9 cellular contexts compared by ENCODE assay signal in genomic region chr19:5976768-5977167, GRCh38. TPM values are rescaled to one million over a fixed set of nuclear protein-coding genes. Genes with fewer than 3 reads are reported as not detected.
A peak's percentile ranks its signal among the peaks of the same experiment; 100 is the strongest.
DNase-seq lines count a peak whose midpoint lies in the region; ATAC-seq and TF ChIP-seq lines count a peak whose summit lies in the region.
"Had no signal": no experiment of that assay in that cellular context is flagged by ENCODE, and none has a peak within 500 bp of the region (broad histone marks: within the 10 kb centered on the region; RNA-seq: fewer than 3 reads in every experiment).

No MANE protein-coding gene starts in this region.

- peaks cover 2% of the 10 kb centered on the region for H3K9me3 Mint-ChIP-seq in nephron progenitor cell

- ATAC-seq in GM21367 (IDR thresholded peaks at IDR 0.05; ENCODE audit: unreplicated experiment): no peak

- H3K27me3 ChIP-seq in BJ (ENCODE audit: control insufficient read depth, insufficient read depth, low read length): no peaks in the 10 kb centered on the region
- H3K27me3 ChIP-seq in MG63: no peaks in the 10 kb centered on the region
- no peaks in the 10 kb centered on the region for H3K27me3 ChIP-seq in ectodermal cell (ENCODE audit: control insufficient read depth, insufficient read depth, low read length, poor library complexity, severe bottlenecking)

- CTCF ChIA-PET in BJ (lab: Yijun Ruan, JAX): interaction anchor here (5.1 kb wide), 1 partner anchor 9 kb away, joined by 49 read pairs; no protein-coding TSS in a partner anchor

- peaks cover 49% of the 10 kb centered on the region for H3K4me1 Mint-ChIP-seq in nephron progenitor cell

- TF ChIP-seq CTCF in BJ (IDR thresholded peaks at IDR 0.05; ENCODE audit: insufficient read depth, low read depth, low read length) (no peak), nephron progenitor cell (IDR thresholded peaks at IDR 0.05) (no peak)

- H3K27ac Mint-ChIP-seq in nephron progenitor cell: peak overlapping the region; percentile 95

- DNase-seq in BJ (ENCODE audit: low read depth) (no peak), MG63 (no peak), nephron progenitor cell (no peak), ureter (ENCODE audit: low spot score) (no peak), H4 (ENCODE audit: low spot score) (no peak), cerebellar nuclear complex (lab: John Stamatoyannopoulos, UW) (no peak)
- DNase-seq: NCI-H1092 treated with DMSO at 0.1 percent for 48 hours had no signal

- 68 to 73% methylated on average over 8 of the region's 8 CpGs for WGBS in ectodermal cell, 2 experiments

- H3K4me1 ChIP-seq in ectodermal cell (ENCODE audit: control insufficient read depth, insufficient read depth, low read length): no peaks in the 10 kb centered on the region

- H3K27me3 Mint-ChIP-seq in nephron progenitor cell (ENCODE audit: low read depth, poor library complexity): peaks cover 2% of the 10 kb centered on the region

- peak overlapping the region; percentile 99 for H3K4me3 Mint-ChIP-seq in nephron progenitor cell

- H3K36me3 Mint-ChIP-seq in nephron progenitor cell (ENCODE audit: low read depth): peaks cover 18% of the 10 kb centered on the region

- H3K27ac ChIP-seq in ectodermal cell (ENCODE audit: insufficient read depth, low read depth, low read length, poor library complexity, severe bottlenecking): no peak overlapping the region

- no peaks in the 10 kb centered on the region for H3K9me3 ChIP-seq in MG63
- no peaks in the 10 kb centered on the region for H3K9me3 ChIP-seq in ectodermal cell (ENCODE audit: control insufficient read depth, low read length)

- H3K36me3 ChIP-seq in BJ (ENCODE audit: control insufficient read depth, insufficient read depth, low read length) (peaks cover 3% of the 10 kb centered on the region), MG63 (no peaks in the 10 kb centered on the region; the same call in none of the 2 replicates), ectodermal cell (ENCODE audit: control insufficient read depth, insufficient read depth, low read length) (no peaks in the 10 kb centered on the region)

- POLR2A ChIA-PET in BJ (lab: Charles Lee): no interaction called here

- H3K4me3 ChIP-seq in BJ (ENCODE audit: low read depth, low read length) (peak overlapping the region; percentile 98), MG63 (peak overlapping the region; percentile 75), ectodermal cell (ENCODE audit: insufficient read depth, low read depth, low read length) (peak overlapping the region; percentile 86)

RNA-seq across cellular contexts. Expression of gene RANBP3, which starts 1.2 kb away (rescaled TPM):
- 54.2 and 68.6 TPM in 2 replicates for polyA plus RNA-seq in BJ (2011; rRNA removed)
- 58.5 and 63.4 TPM in 2 replicates for polyA minus RNA-seq in BJ (2011; rRNA and poly(A)+ RNA removed)
- 43.4 and 54.4 TPM in 2 replicates for total RNA-seq in MG63 (2014; rRNA removed; shearing (Covaris generic); ENCODE audit: low replicate concordance)
- polyA plus RNA-seq in ectodermal cell (2013, experiment 1 of 4): 108 TPM
- 110 TPM for polyA plus RNA-seq in ectodermal cell (2013, experiment 2 of 4)
- 71.9 TPM for polyA plus RNA-seq in ectodermal cell (2013, experiment 3 of 4)
- polyA plus RNA-seq in ectodermal cell (2013, experiment 4 of 4): 76.3 TPM
- 94.3 TPM for total RNA-seq in ureter
- total RNA-seq in H4 (2014; rRNA removed; shearing (Covaris generic)): 54.2 and 70.6 TPM in 2 replicates
